In genomic region chr11:18395735-18396504, GRCh38 we compare ENCODE assay signal across 1 cellular context.
TF ChIP-seq lines count a peak whose summit lies in the region.

No MANE protein-coding gene starts in this region.

TF ChIP-seq in GM12878, 131 proteins besides CTCF, POLR2A, EP300 and RAD21 (continued from another document and continues in another):
- no peak for TF ChIP-seq HSF1 (IDR thresholded peaks at IDR 0.05; ENCODE audit: low read depth, low read length)
- peak in 1 of 2 experiments; percentile 70; a peak in 2 of 3 replicates for TF ChIP-seq EGR1 (IDR thresholded peaks at IDR 0.05; ENCODE audit: borderline replicate concordance in 1 of 2, low read depth in 2 of 2, low read length in 2 of 2)
- no peak for TF ChIP-seq LARP7 (IDR thresholded peaks at IDR 0.05)
- TF ChIP-seq NKRF (conservative IDR thresholded peaks at IDR 0.05), result 0 out of 2 replicates have a peak, but pooled peaks have one; percentile 6
- TF ChIP-seq KLF5 (IDR thresholded peaks at IDR 0.05; ENCODE audit: partially characterized antibody), result no peak
- TF ChIP-seq WRNIP1 (IDR thresholded peaks at IDR 0.05; ENCODE audit: borderline replicate concordance, low read depth, low read length), result no peak
- TF ChIP-seq CEBPZ (IDR thresholded peaks at IDR 0.05; ENCODE audit: low read depth, low read length), result no peak
- peak; percentile 38; the same call in 1 of the 2 replicates for TF ChIP-seq RUNX3 (IDR thresholded peaks at IDR 0.05; ENCODE audit: low read length)
- no peak for TF ChIP-seq ZNF274 (IDR thresholded peaks at IDR 0.05; ENCODE audit: insufficient read depth, insufficient read length)
- TF ChIP-seq TCF7 (IDR thresholded peaks at IDR 0.05; ENCODE audit: borderline replicate concordance), result no peak
- no peak for TF ChIP-seq SPI1 (IDR thresholded peaks at IDR 0.05; ENCODE audit: borderline replicate concordance, insufficient read depth, low read depth, low read length)
- no peak for TF ChIP-seq EZH2 (IDR thresholded peaks at IDR 0.05; ENCODE audit: borderline replicate concordance, control insufficient read depth, low read depth, low read length)
- no peak for TF ChIP-seq PML (IDR thresholded peaks at IDR 0.05; ENCODE audit: low read length)
- no peak for TF ChIP-seq NR2C1 (IDR thresholded peaks at IDR 0.05)
- TF ChIP-seq SMAD5 (IDR thresholded peaks at IDR 0.05; ENCODE audit: low read depth), result no peak; the same call in 1 of the 2 replicates
- no peak for TF ChIP-seq PAX8 (IDR thresholded peaks at IDR 0.05)
- no peak; the same call in 1 of the 2 replicates for TF ChIP-seq CBFB (IDR thresholded peaks at IDR 0.05; ENCODE audit: low read depth)
- TF ChIP-seq FOXK2 (IDR thresholded peaks at IDR 0.05), result no peak
- TF ChIP-seq NFXL1 (IDR thresholded peaks at IDR 0.05; ENCODE audit: borderline replicate concordance), result no peak
- no peak for TF ChIP-seq NR2C2 (IDR thresholded peaks at IDR 0.05; ENCODE audit: borderline replicate concordance, control insufficient read depth, insufficient read length, low read depth)
- no peak for TF ChIP-seq DPF2 (IDR thresholded peaks at IDR 0.05)
- no peak for TF ChIP-seq RCOR1 (conservative IDR thresholded peaks at IDR 0.05; ENCODE audit: low read depth, low read length)
- no peak for TF ChIP-seq CREM (IDR thresholded peaks at IDR 0.05; ENCODE audit: low read depth)
- no peak for TF ChIP-seq ZSCAN29 (IDR thresholded peaks at IDR 0.05)
- TF ChIP-seq HDGF (IDR thresholded peaks at IDR 0.05), result peak; percentile 40; the same call in 1 of the 2 replicates
- peak; percentile 9; the same call in 1 of the 2 replicates for TF ChIP-seq SMC3 (IDR thresholded peaks at IDR 0.05; ENCODE audit: borderline replicate concordance, low read length)
- TF ChIP-seq CEBPB (IDR thresholded peaks at IDR 0.05; ENCODE audit: borderline replicate concordance in 1 of 2, low read depth in 2 of 2, low read length in 2 of 2), result no peak
- TF ChIP-seq PBX3 (IDR thresholded peaks at IDR 0.05; ENCODE audit: insufficient replicate concordance, low read depth, low read length), result no peak
- no peak for TF ChIP-seq ZNF217 (IDR thresholded peaks at IDR 0.05)
- TF ChIP-seq, protein P1, sequence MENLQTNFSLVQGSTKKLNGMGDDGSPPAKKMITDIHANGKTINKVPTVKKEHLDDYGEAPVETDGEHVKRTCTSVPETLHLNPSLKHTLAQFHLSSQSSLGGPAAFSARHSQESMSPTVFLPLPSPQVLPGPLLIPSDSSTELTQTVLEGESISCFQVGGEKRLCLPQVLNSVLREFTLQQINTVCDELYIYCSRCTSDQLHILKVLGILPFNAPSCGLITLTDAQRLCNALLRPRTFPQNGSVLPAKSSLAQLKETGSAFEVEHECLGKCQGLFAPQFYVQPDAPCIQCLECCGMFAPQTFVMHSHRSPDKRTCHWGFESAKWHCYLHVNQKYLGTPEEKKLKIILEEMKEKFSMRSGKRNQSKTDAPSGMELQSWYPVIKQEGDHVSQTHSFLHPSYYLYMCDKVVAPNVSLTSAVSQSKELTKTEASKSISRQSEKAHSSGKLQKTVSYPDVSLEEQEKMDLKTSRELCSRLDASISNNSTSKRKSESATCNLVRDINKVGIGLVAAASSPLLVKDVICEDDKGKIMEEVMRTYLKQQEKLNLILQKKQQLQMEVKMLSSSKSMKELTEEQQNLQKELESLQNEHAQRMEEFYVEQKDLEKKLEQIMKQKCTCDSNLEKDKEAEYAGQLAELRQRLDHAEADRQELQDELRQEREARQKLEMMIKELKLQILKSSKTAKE (IDR thresholded peaks at IDR 0.05; ENCODE audit: low read depth, poor library complexity, severe bottlenecking), result no peak
- no peak for TF ChIP-seq HDAC2 (IDR thresholded peaks at IDR 0.05)
- no peak for TF ChIP-seq NBN (IDR thresholded peaks at IDR 0.05)
- no peak for TF ChIP-seq STAT1 (conservative IDR thresholded peaks at IDR 0.05)
- TF ChIP-seq MTA2 (IDR thresholded peaks at IDR 0.05; ENCODE audit: low read depth), result no peak
- no peak for TF ChIP-seq MYB (IDR thresholded peaks at IDR 0.05; ENCODE audit: borderline replicate concordance, low read depth, low read length)
- no peak for TF ChIP-seq MYC (IDR thresholded peaks at IDR 0.05; ENCODE audit: insufficient read depth, insufficient read length, insufficient replicate concordance, low read length, severe bottlenecking)
- peak; percentile 50 for TF ChIP-seq E4F1 (IDR thresholded peaks at IDR 0.05; ENCODE audit: borderline replicate concordance, partially characterized antibody)
- no peak for TF ChIP-seq RAD51 (IDR thresholded peaks at IDR 0.05)
- TF ChIP-seq KAT2A (conservative IDR thresholded peaks at IDR 0.05; ENCODE audit: control insufficient read depth, low read depth, low read length), result no peak
- TF ChIP-seq SMARCA5 (IDR thresholded peaks at IDR 0.05), result no peak
- TF ChIP-seq ZBTB40 (IDR thresholded peaks at IDR 0.05; ENCODE audit: borderline replicate concordance), result no peak
- TF ChIP-seq NFYA (IDR thresholded peaks at IDR 0.05; ENCODE audit: borderline replicate concordance, low read depth, low read length), result no peak
- no peak for TF ChIP-seq CBX3 (IDR thresholded peaks at IDR 0.05; ENCODE audit: borderline replicate concordance, low read depth)
- TF ChIP-seq HDAC6 (IDR thresholded peaks at IDR 0.05; ENCODE audit: unreplicated experiment), result no peak
- no peak for TF ChIP-seq ZBTB4 (CRISPR knock-in tag; IDR thresholded peaks at IDR 0.05)
- no peak for TF ChIP-seq IKZF2 (IDR thresholded peaks at IDR 0.05)
